ENCODE assay signal across 11 cellular contexts in genomic region chr2:225354281-225354774, GRCh38.
DNase-seq lines count a peak whose midpoint lies in the region; ATAC-seq and TF ChIP-seq lines count a peak whose summit lies in the region.
"Had no signal": no experiment of that assay in that cellular context is flagged by ENCODE, and none has a peak within 500 bp of the region (broad histone marks: within the 10 kb centered on the region; RNA-seq: fewer than 3 reads in every experiment).

No MANE protein-coding gene starts in this region.

- no peak for ATAC-seq in HG03175 (IDR thresholded peaks at IDR 0.05; ENCODE audit: unreplicated experiment)
- no peak for ATAC-seq in HG03354 (IDR thresholded peaks at IDR 0.05; ENCODE audit: poor library complexity, severe bottlenecking, unreplicated experiment)
- no peak for ATAC-seq in GM21619 (IDR thresholded peaks at IDR 0.05; ENCODE audit: unreplicated experiment)
- ATAC-seq: left lung had no signal

- H3K27ac Mint-ChIP-seq in nephron progenitor cell, result peak overlapping the region; percentile 43
- H3K27ac Mint-ChIP-seq: activated naive CD8-positive, alpha-beta T cell treated with anti-CD3 and anti-CD28 coated beads, Interleukin-2, amount 10 ng/mL, durations not matched to agents 7 days and 5 days had no signal

- H3K4me3 Mint-ChIP-seq in nephron progenitor cell, result no peak overlapping the region
- H3K4me3 Mint-ChIP-seq: activated naive CD8-positive, alpha-beta T cell treated with anti-CD3 and anti-CD28 coated beads, Interleukin-2, amount 10 ng/mL, durations not matched to agents 7 days and 5 days had no signal

- TF ChIP-seq CTCF in nephron progenitor cell (IDR thresholded peaks at IDR 0.05), result no peak

- no peaks in the 10 kb centered on the region for H3K27me3 Mint-ChIP-seq in nephron progenitor cell (ENCODE audit: low read depth, poor library complexity)

- no peaks in the 10 kb centered on the region for H3K36me3 Mint-ChIP-seq in nephron progenitor cell (ENCODE audit: low read depth)
- H3K36me3 Mint-ChIP-seq: activated naive CD8-positive, alpha-beta T cell treated with anti-CD3 and anti-CD28 coated beads, Interleukin-2, amount 10 ng/mL, durations not matched to agents 7 days and 5 days had no signal

- peak; percentile 92 for DNase-seq in EL
- peak; percentile 65 for DNase-seq in NCI-H345 (lab: John Stamatoyannopoulos, UW)
- peak; percentile 53 for DNase-seq in ecto neural progenitor cell (ENCODE audit: low spot score)
- DNase-seq in nephron progenitor cell, result peak; percentile 22
- DNase-seq in D341Med (ENCODE audit: low spot score), result no peak
- DNase-seq: activated naive CD8-positive, alpha-beta T cell treated with anti-CD3 and anti-CD28 coated beads, Interleukin-2, amount 10 ng/mL, durations not matched to agents 7 days and 5 days; left lung; NCI-H2171 treated with DMSO at 0.1 percent for 48 hours had no signal

- peaks cover 29% of the 10 kb centered on the region for H3K4me1 Mint-ChIP-seq in nephron progenitor cell
- H3K4me1 Mint-ChIP-seq: activated naive CD8-positive, alpha-beta T cell treated with anti-CD3 and anti-CD28 coated beads, Interleukin-2, amount 10 ng/mL, durations not matched to agents 7 days and 5 days had no signal

- no peaks in the 10 kb centered on the region for H3K9me3 Mint-ChIP-seq in nephron progenitor cell
- H3K9me3 Mint-ChIP-seq: activated naive CD8-positive, alpha-beta T cell treated with anti-CD3 and anti-CD28 coated beads, Interleukin-2, amount 10 ng/mL, durations not matched to agents 7 days and 5 days had no signal
